ENCODE assay signal across 23 cellular contexts in genomic region chr10:132251928-132252327, GRCh38. TPM values are rescaled to one million over a fixed set of nuclear protein-coding genes. Genes with fewer than 3 reads are reported as not detected.
DNase-seq lines count a peak whose midpoint lies in the region; ATAC-seq, FAIRE-seq and TF ChIP-seq lines count a peak whose summit lies in the region.
"Had no signal": no experiment of that assay in that cellular context is flagged by ENCODE, and none has a peak within 500 bp of the region (broad histone marks: within the 10 kb centered on the region; RNA-seq: fewer than 3 reads in every experiment).

No MANE protein-coding gene starts in this region.

- peak overlapping the region; percentile 47 for H3K4me2 ChIP-seq in HepG2 (ENCODE audit: low read depth, low read length)
- no peak overlapping the region for H3K4me2 ChIP-seq in neuronal stem cell (ENCODE audit: insufficient read depth, low read length, poor library complexity, severe bottlenecking)
- H3K4me2 ChIP-seq: BLaER1 had no signal

- H3K27me3 ChIP-seq in HepG2 (ENCODE audit: control insufficient read depth in 1 of 2, insufficient read depth in 2 of 2, low read length in 2 of 2): no peaks in the 10 kb centered on the region
- H3K27me3 ChIP-seq in right lobe of liver: no peaks in the 10 kb centered on the region
- peaks cover 0 to 7% (median 0%) of the 10 kb centered on the region in 3 experiments for H3K27me3 ChIP-seq in neuronal stem cell (ENCODE audit: control insufficient read depth in 3 of 3, insufficient read depth in 3 of 3, low read depth in 1 of 3, low read length in 3 of 3)
- H3K27me3 ChIP-seq: BLaER1 had no signal

- H3K4me3 ChIP-seq in HepG2 (replicated peaks in 1 of 3; ENCODE audit: insufficient read depth in 1 of 3, low read depth in 2 of 3, low read length in 3 of 3) (peak overlapping the region in 1 of 3 experiments; percentile 47; a peak in 1 of 6 replicates), right lobe of liver (no peak overlapping the region), neuronal stem cell (ENCODE audit: low read length in 2 of 2) (no peak overlapping the region)
- H3K4me3 ChIP-seq: BLaER1, GM12878, HAP-1 had no signal

- no peak overlapping the region for H2AK5ac ChIP-seq in neuronal stem cell (ENCODE audit: low read depth, low read length)

- H4K8ac ChIP-seq in neuronal stem cell (ENCODE audit: low read depth, low read length): no peak overlapping the region

- TF ChIP-seq EP300 in HepG2 (IDR thresholded peaks at IDR 0.05; ENCODE audit: low read depth in 2 of 2, low read length in 2 of 2) (peak in 1 of 2 experiments; percentile 74; a peak in 2 of 4 replicates), HepG2 (CRISPR knock-in tag; IDR thresholded peaks at IDR 0.05; ENCODE audit: borderline replicate concordance) (peak; percentile 32; the same call in 1 of the 2 replicates)

- TF ChIP-seq RAD21 in HepG2 (CRISPR knock-in tag; IDR thresholded peaks at IDR 0.05): no peak

- intact Hi-C loops in HepG2 (cut with micrococcal nuclease; ENCODE audit: unreplicated experiment) (no loop called here), right lobe of liver (cut with DNase I) (no loop called here)

- BruUV-seq in HepG2 (replicated peaks; lab: Mats Ljungman, UMichigan): no TSS peak

- no peak overlapping the region for H3K23ac ChIP-seq in neuronal stem cell (ENCODE audit: low read depth, low read length, poor library complexity)

- FAIRE-seq in HepG2 (lab: Jason Lieb, UNC): no peak
- FAIRE-seq: A204.1, D721Med, GM12878, H54 had no signal

- H3K4me1 ChIP-seq in HepG2 (ENCODE audit: insufficient read depth, low read length): peaks cover 44% of the 10 kb centered on the region
- H3K4me1 ChIP-seq in right lobe of liver: no peaks in the 10 kb centered on the region
- H3K4me1 ChIP-seq in neuronal stem cell (ENCODE audit: control insufficient read depth in 2 of 2, insufficient read depth in 1 of 2, low read depth in 1 of 2, low read length in 2 of 2): peaks cover 0 to 6% of the 10 kb centered on the region in 2 donors

- H3K36me3 Mint-ChIP-seq in central memory CD8-positive, alpha-beta T cell (ENCODE audit: insufficient read depth): peaks cover 1% of the 10 kb centered on the region
- H3K36me3 Mint-ChIP-seq: CD4-positive, CD25-positive, alpha-beta regulatory T cell; CD8-positive, alpha-beta T cell had no signal

- H2AFZ ChIP-seq in HepG2 (ENCODE audit: low read length): no peak overlapping the region
- no peak overlapping the region for H2AFZ ChIP-seq in neuronal stem cell (ENCODE audit: low read length)

- no peak overlapping the region for H2BK12ac ChIP-seq in neuronal stem cell (ENCODE audit: low read length)

- no peak overlapping the region for H3K18ac ChIP-seq in neuronal stem cell (ENCODE audit: low read length)

- no peaks in the 10 kb centered on the region for H3K27me3 Mint-ChIP-seq in central memory CD8-positive, alpha-beta T cell
- H3K27me3 Mint-ChIP-seq: B cell; CD4-positive, CD25-positive, alpha-beta regulatory T cell had no signal

- peak overlapping the region; percentile 49 for H3K27ac Mint-ChIP-seq in central memory CD8-positive, alpha-beta T cell (ENCODE audit: low read depth)
- H3K27ac Mint-ChIP-seq: B cell; CD4-positive, CD25-positive, alpha-beta regulatory T cell; CD8-positive, alpha-beta T cell; HFFc6 had no signal

- no peak overlapping the region for H3K9ac ChIP-seq in HepG2 (ENCODE audit: insufficient read depth, low read depth, low read length)
- H3K9ac ChIP-seq in neuronal stem cell (ENCODE audit: low read depth, low read length, poor library complexity): peak overlapping the region; percentile 70
- H3K9ac ChIP-seq: BLaER1 had no signal

- no peaks in the 10 kb centered on the region for H4K20me1 ChIP-seq in HepG2 (ENCODE audit: insufficient read depth, low read length)

- H3K9me3 ChIP-seq in HepG2 (ENCODE audit: low read length): no peaks in the 10 kb centered on the region
- no peaks in the 10 kb centered on the region for H3K9me3 ChIP-seq in right lobe of liver
- H3K9me3 ChIP-seq in neuronal stem cell (replicated peaks in 1 of 2; ENCODE audit: control insufficient read depth in 2 of 2, insufficient read depth in 1 of 2, low read depth in 1 of 2, low read length in 2 of 2): no peaks in the 10 kb centered on the region
- H3K9me3 ChIP-seq: BLaER1, HAP-1 had no signal

- WGBS in HepG2 (ENCODE audit: low lambda C conversion rate): 6% methylated on average over 5 of the region's 6 CpGs
- 60% methylated on average over 1 of the region's 6 CpGs for WGBS in right lobe of liver (ENCODE audit: insufficient coverage, low coverage, low lambda C conversion rate, missing lambda C conversion rate)
- no CpG with 5 or more reads among the region's 6 CpGs for WGBS in neuronal stem cell (ENCODE audit: extremely low coverage in 2 of 2, insufficient read length in 2 of 2, insufficient replicate concordance in 1 of 2), 2 donors

- no peaks in the 10 kb centered on the region for H3K79me2 ChIP-seq in HepG2 (ENCODE audit: insufficient read depth, low read length)

- H2BK120ac ChIP-seq in neuronal stem cell (ENCODE audit: low read depth, low read length): no peak overlapping the region

- CTCF ChIA-PET in HepG2 (lab: Yijun Ruan, JAX; ENCODE audit: low intra/inter-chr PET ratio, low total read pairs): no interaction called here

- peak overlapping the region; percentile 56 for H3K14ac ChIP-seq in neuronal stem cell (ENCODE audit: low read length)

- TF ChIP-seq CTCF in HepG2 (CRISPR knock-in tag; IDR thresholded peaks at IDR 0.05) (no peak), right lobe of liver (IDR thresholded peaks at IDR 0.05) (no peak)

- H2BK5ac ChIP-seq in neuronal stem cell (ENCODE audit: low read length): no peak overlapping the region

- no peak overlapping the region for H3K4me3 Mint-ChIP-seq in central memory CD8-positive, alpha-beta T cell
- H3K4me3 Mint-ChIP-seq: B cell; CD4-positive, CD25-positive, alpha-beta regulatory T cell; CD8-positive, alpha-beta T cell; HFFc6 had no signal

- peak overlapping the region; percentile 41 for H3K27ac ChIP-seq in HepG2 (ENCODE audit: extremely low read length, insufficient read depth, low read length)
- no peak overlapping the region for H3K27ac ChIP-seq in right lobe of liver
- H3K27ac ChIP-seq in neuronal stem cell (replicated peaks; ENCODE audit: low read length): no peak overlapping the region
- H3K27ac ChIP-seq: 22Rv1, BLaER1, C4-2B had no signal

- POLR2A ChIA-PET in HepG2 (lab: Yijun Ruan, JAX): interaction anchor here (1.0 kb wide), 1 partner anchor 31 kb away, joined by 3 read pairs; no protein-coding TSS in a partner anchor

- in situ Hi-C loops in HepG2 (cut with HindIII; ENCODE audit: extremely low pct_ligation_motif_present, low pct_unique_long_range_greater_than_20kb): no loop called here

- peaks cover 16% of the 10 kb centered on the region for H3K4me1 Mint-ChIP-seq in central memory CD8-positive, alpha-beta T cell

- no peaks in the 10 kb centered on the region for H3K79me1 ChIP-seq in neuronal stem cell (ENCODE audit: low read depth, low read length)

- H3K9me3 Mint-ChIP-seq in central memory CD8-positive, alpha-beta T cell: no peaks in the 10 kb centered on the region
- H3K9me3 Mint-ChIP-seq: CD8-positive, alpha-beta T cell; HFFc6 had no signal

- H4K91ac ChIP-seq in neuronal stem cell (ENCODE audit: low read depth, low read length, poor library complexity): peak overlapping the region; percentile 64

- ATAC-seq in HepG2 (peak; percentile 10; the same call in 2 of the 3 replicates), right lobe of liver (no peak), GM18870 (IDR thresholded peaks at IDR 0.05; ENCODE audit: unreplicated experiment) (no peak)
- no peak for ATAC-seq in central memory CD8-positive, alpha-beta T cell (replicated peaks; ENCODE audit: extremely low read depth, poor library complexity, severe bottlenecking)
- ATAC-seq: CD8-positive, alpha-beta T cell; GM12878 had no signal

- H2BK15ac ChIP-seq in neuronal stem cell (ENCODE audit: low read length): peak overlapping the region; percentile 37

- no peaks in the 10 kb centered on the region for H3K36me3 ChIP-seq in HepG2 (replicated peaks in 1 of 2; ENCODE audit: control insufficient read depth in 1 of 2, insufficient read depth in 2 of 2, low read length in 2 of 2)
- no peaks in the 10 kb centered on the region for H3K36me3 ChIP-seq in right lobe of liver
- H3K36me3 ChIP-seq in neuronal stem cell (replicated peaks in 1 of 2; ENCODE audit: control insufficient read depth in 2 of 2, insufficient read depth in 2 of 2, low read length in 2 of 2): no peaks in the 10 kb centered on the region
- H3K36me3 ChIP-seq: BLaER1, HAP-1 had no signal

- TF ChIP-seq POLR2A in HepG2 (IDR thresholded peaks at IDR 0.05; ENCODE audit: insufficient read depth in 1 of 2, low read depth in 2 of 2, low read length in 2 of 2) (no peak), right lobe of liver (IDR thresholded peaks at IDR 0.05) (no peak)

- DNase-seq in HepG2 (ENCODE audit: low spot score) (peak; percentile 21), right lobe of liver (no peak), neuronal stem cell (ENCODE audit: low spot score) (no peak), hypothalamus (lab: John Stamatoyannopoulos, UW) (no peak)
- no peak for DNase-seq in central memory CD8-positive, alpha-beta T cell (ENCODE audit: low spot score in 2 of 2)
- DNase-seq: CD4-positive, CD25-positive, alpha-beta regulatory T cell; CD8-positive, alpha-beta T cell; DMS 273 treated with DMSO at 0.1 percent for 48 hours; DMS79; EL; GDM1; GOT3; HFFc6 had no signal

- peak overlapping the region; percentile 23 for H3K4ac ChIP-seq in neuronal stem cell (ENCODE audit: low read length)

RNA-seq across cellular contexts. Expression of gene STK32C, which starts 55.8 kb away (rescaled TPM):
- total RNA-seq in HepG2 (2016; rRNA removed; fragmentation: Illumina TruSeq; extraction: Trizol) (18.9 and 19.4 TPM in 2 replicates), right lobe of liver (1 to 10 TPM; 1.6 to 3.5 (median 2.1) TPM)
- 6.4 and 9.0 TPM in 2 replicates for total RNA-seq in HepG2 (2016; cell fraction: cytosol; rRNA removed; fragmentation: Illumina TruSeq; extraction: Trizol; ENCODE audit: low read depth)
- 18.5 and 19.3 TPM in 2 replicates for total RNA-seq in HepG2 (2016; cell fraction: insoluble cytoplasmic fraction; rRNA removed; fragmentation: Illumina TruSeq; extraction: Trizol)
- total RNA-seq in HepG2 (2016; cell fraction: membrane; rRNA removed; fragmentation: Illumina TruSeq; extraction: Trizol): 13.9 and 14.9 TPM in 2 replicates
- total RNA-seq in HepG2 (2016; cell fraction: nucleus; rRNA removed; fragmentation: Illumina TruSeq; extraction: Trizol): 8.4 and 10.8 TPM in 2 replicates
- 9.9 and 10.9 TPM in 2 replicates for polyA plus RNA-seq in HepG2 (2011; rRNA removed)
- 7.4 and 11.6 TPM in 2 replicates for polyA plus RNA-seq in HepG2 (2011; cell fraction: cytosol; rRNA removed)
- polyA plus RNA-seq in HepG2 (2011; cell fraction: nucleus; rRNA removed): 13.7 and 17.7 TPM in 2 replicates
- polyA plus RNA-seq in HepG2 (2012): 12.0 and 12.5 TPM in 2 replicates
- 9.3 and 10.8 TPM in 2 replicates for polyA plus RNA-seq in HepG2 (2016; cell fraction: cytosol; fragmentation: Illumina TruSeq; extraction: Trizol; ENCODE audit: low read depth)
- polyA plus RNA-seq in HepG2 (2016; cell fraction: insoluble cytoplasmic fraction; fragmentation: Illumina TruSeq; extraction: Trizol; ENCODE audit: low read depth): 19.9 and 20.6 TPM in 2 replicates
- 11.2 and 12.1 TPM in 2 replicates for polyA plus RNA-seq in HepG2 (2016; cell fraction: membrane; fragmentation: Illumina TruSeq; extraction: Trizol; ENCODE audit: low read depth)
- 19.7 and 20.0 TPM in 2 replicates for polyA plus RNA-seq in HepG2 (2016; cell fraction: nucleus; fragmentation: Illumina TruSeq; extraction: Trizol; ENCODE audit: insufficient read depth, low read depth)
- 10.2 and 30.6 TPM in 2 replicates for polyA minus RNA-seq in HepG2 (2011; rRNA and poly(A)+ RNA removed; ENCODE audit: low replicate concordance)
- 4.4 and 5.4 TPM in 2 replicates for polyA minus RNA-seq in HepG2 (2011; cell fraction: cytosol; rRNA and poly(A)+ RNA removed)
- polyA minus RNA-seq in HepG2 (2011; cell fraction: nucleus; rRNA and poly(A)+ RNA removed): 6.1 and 7.1 TPM in 2 replicates
- polyA plus RNA-seq in neuronal stem cell (2013, experiment 1 of 2): 20.6 TPM
- polyA plus RNA-seq in neuronal stem cell (2013, experiment 2 of 2): 21.2 TPM
